ENCODE assay signal across 9 cellular contexts in genomic region chr7:135160858-135161653, GRCh38. TPM values are rescaled to one million over a fixed set of nuclear protein-coding genes. Genes with fewer than 3 reads are reported as not detected.
DNase-seq lines count a peak whose midpoint lies in the region; ATAC-seq and TF ChIP-seq lines count a peak whose summit lies in the region.
"Had no signal": no experiment of that assay in that cellular context is flagged by ENCODE, and none has a peak within 500 bp of the region (broad histone marks: within the 10 kb centered on the region; RNA-seq: fewer than 3 reads in every experiment).

No MANE protein-coding gene starts in this region.

- H3K4me1 Mint-ChIP-seq in glutamatergic neuron (ENCODE audit: low read depth, unreplicated experiment), result peaks cover 18% of the 10 kb centered on the region

- H3K36me3 Mint-ChIP-seq in glutamatergic neuron (ENCODE audit: unreplicated experiment), result peaks cover 36% of the 10 kb centered on the region

- peak overlapping the region; percentile 33; the same call in 1 of the 2 replicates for H3K27ac ChIP-seq in SJSA1
- peak overlapping the region; percentile 58 to 85 (median 62) for H3K27ac ChIP-seq in stomach
- H3K27ac ChIP-seq: SJCRH30 had no signal

- H3K4me1 ChIP-seq in SJSA1 (replicated peaks), result peaks cover 20% of the 10 kb centered on the region
- peaks cover 18 to 56% (median 48%) of the 10 kb centered on the region in 4 donors for H3K4me1 ChIP-seq in stomach

- no peak for ATAC-seq in GM18870 (IDR thresholded peaks at IDR 0.05; ENCODE audit: unreplicated experiment)

- no peak for TF ChIP-seq POLR2A in stomach (IDR thresholded peaks at IDR 0.05)

- intact Hi-C loops in stomach (cut with DNase I; ENCODE audit: low total_unique reads), result loop anchor here (10.0 kb wide), 1 partner anchor 166 kb away; no protein-coding TSS in a partner anchor

- peak overlapping the region; percentile 93 for H3K27ac Mint-ChIP-seq in glutamatergic neuron (ENCODE audit: unreplicated experiment)

- H3K9me3 ChIP-seq in SJSA1 (replicated peaks) (peaks cover 6% of the 10 kb centered on the region), stomach (peaks cover 0 to 13% (median 1%) of the 10 kb centered on the region in 4 donors)

- peaks cover 19% of the 10 kb centered on the region for H3K9me3 Mint-ChIP-seq in glutamatergic neuron (ENCODE audit: unreplicated experiment)

- WGBS in stomach, 5 donors, result 41 to 63% (median 48%) methylated on average over 9 of the region's 9 CpGs

- H3K27me3 ChIP-seq in SJSA1 (replicated peaks) (no peaks in the 10 kb centered on the region), stomach (no peaks in the 10 kb centered on the region)
- H3K27me3 ChIP-seq: SJCRH30 had no signal

- H3K27me3 Mint-ChIP-seq in glutamatergic neuron (ENCODE audit: unreplicated experiment), result peaks cover 3% of the 10 kb centered on the region

- peak; percentile 57 for DNase-seq in DMS53 (lab: John Stamatoyannopoulos, UW)
- DNase-seq in DMS53 treated with DMSO at 0.1 percent for 48 hours (lab: John Stamatoyannopoulos, UW; ENCODE audit: unreplicated experiment), result no peak
- DNase-seq in SJSA1 (ENCODE audit: low read depth in 1 of 2, low spot score in 2 of 2), result no peak
- DNase-seq in glutamatergic neuron, result no peak
- no peak for DNase-seq in stomach
- DNase-seq in stimulated activated CD4-positive, alpha-beta T cell treated with anti-CD3 and anti-CD28 coated beads, Interleukin-1b, Interleukin-23, amount 100 ng/mL, for 48 hours, result no peak
- no peak for DNase-seq in NCI-H1436 treated with DMSO at 0.1 percent for 48 hours (lab: John Stamatoyannopoulos, UW)

- TF ChIP-seq CTCF in glutamatergic neuron (IDR thresholded peaks at IDR 0.05; ENCODE audit: partially characterized antibody, unreplicated experiment) (no peak), stomach (IDR thresholded peaks at IDR 0.05) (no peak)

- TF ChIP-seq EP300 in stomach (IDR thresholded peaks at IDR 0.05), result no peak

- H3K4me3 ChIP-seq in SJSA1 (no peak overlapping the region), stomach (no peak overlapping the region)
- H3K4me3 ChIP-seq: SJCRH30 had no signal

- H3K36me3 ChIP-seq in SJSA1, result peaks cover 25% of the 10 kb centered on the region
- H3K36me3 ChIP-seq in stomach, result peaks cover 12 to 49% (median 30%) of the 10 kb centered on the region in 4 donors

- peak overlapping the region; percentile 50 for H3K4me3 Mint-ChIP-seq in glutamatergic neuron (ENCODE audit: unreplicated experiment)

RNA-seq across cellular contexts. Expression of gene CYREN, which starts 9.5 kb away (rescaled TPM):
- 67.1 and 81.6 TPM in 2 replicates for total RNA-seq in SJSA1 (2014; rRNA removed; shearing (Covaris generic))
- 33.3 TPM for total RNA-seq in glutamatergic neuron (ENCODE audit: unreplicated experiment)
- 10 to 100 TPM; 11.1 to 33.0 (median 29.8) TPM for total RNA-seq in stomach
- 10 to 100 TPM; 21.7 to 30.8 (median 30.5) TPM for polyA plus RNA-seq in stomach

RNA-seq across cellular contexts. Expression of gene TMEM140, which starts 13.2 kb away (rescaled TPM):
- total RNA-seq in SJSA1 (2014; rRNA removed; shearing (Covaris generic)), result 1.1 and 2.2 TPM in 2 replicates
- total RNA-seq in glutamatergic neuron (ENCODE audit: unreplicated experiment), result not detected
- 10 to 100 TPM in 2 of 5 donors, 1 to 10 TPM in 2, under 1 TPM in 1; 0.89 to 18.7 (median 9.7) TPM for total RNA-seq in stomach
- 1 to 10 TPM; 2.1 to 6.5 (median 3.0) TPM for polyA plus RNA-seq in stomach

RNA-seq across cellular contexts. Expression of gene WDR91, which starts 50.3 kb away (rescaled TPM):
- total RNA-seq in SJSA1 (2014; rRNA removed; shearing (Covaris generic)), result 6.3 and 11.0 TPM in 2 replicates
- total RNA-seq in glutamatergic neuron (ENCODE audit: unreplicated experiment) (24.5 TPM), stomach (10 to 100 TPM in 4 of 5 donors, 1 to 10 TPM in 1; 7.0 to 79.4 (median 33.5) TPM)
- 10 to 100 TPM in 1 of 3 donors, 1 to 10 TPM in 2; 6.3 to 13.2 (median 6.6) TPM for polyA plus RNA-seq in stomach
